ENCODE assay signal across 8 cellular contexts in genomic region chr14:64294672-64295413, GRCh38. TPM values are rescaled to one million over a fixed set of nuclear protein-coding genes. Genes with fewer than 3 reads are reported as not detected.
DNase-seq lines count a peak whose midpoint lies in the region; ATAC-seq and TF ChIP-seq lines count a peak whose summit lies in the region.

No MANE protein-coding gene starts in this region.

- H3K4me1 Mint-ChIP-seq in stimulated activated effector memory CD8-positive, alpha-beta T cell treated with anti-CD3 and anti-CD28 coated beads, Interleukin-12 subunit alpha, Interleukin-12 subunit beta, amount 100 ng/mL, for 72 hours: peaks cover 35% of the 10 kb centered on the region

- no peaks in the 10 kb centered on the region for H3K9me3 Mint-ChIP-seq in stimulated activated effector memory CD8-positive, alpha-beta T cell treated with anti-CD3 and anti-CD28 coated beads, Interleukin-12 subunit alpha, Interleukin-12 subunit beta, amount 100 ng/mL, for 72 hours

- peaks cover 7 to 8% of the 10 kb centered on the region in 2 donors for H3K4me1 ChIP-seq in esophagus (ENCODE audit: control insufficient read depth in 2 of 2, insufficient read depth in 2 of 2, low read length in 1 of 2)

- H3K4me3 ChIP-seq in esophagus (ENCODE audit: low read depth in 1 of 2, low read length in 2 of 2): peak overlapping the region; percentile 46 to 63

- no peaks in the 10 kb centered on the region for H3K27me3 ChIP-seq in esophagus (ENCODE audit: control insufficient read depth in 1 of 2, insufficient read depth in 2 of 2, low read length in 2 of 2)

- DNase-seq in AG09319 (ENCODE audit: extremely low read depth, low read depth) (no peak), NCI-H82 treated with DMSO at 0.1 percent for 48 hours (lab: John Stamatoyannopoulos, UW; ENCODE audit: unreplicated experiment) (peak; percentile 46), myocyte (ENCODE audit: low read depth) (peak; percentile 67)
- DNase-seq in activated CD8-positive, alpha-beta memory T cell treated with anti-CD3 and anti-CD28 coated beads, Interleukin-2, amount 50 U/mL, for 4 hours: peak; percentile 84
- DNase-seq in stimulated activated effector memory CD8-positive, alpha-beta T cell treated with anti-CD3 and anti-CD28 coated beads, Interleukin-12 subunit alpha, Interleukin-12 subunit beta, amount 100 ng/mL, for 72 hours (ENCODE audit: low spot score in 2 of 2): peak; percentile 88 to 94

- peak; percentile 86 for TF ChIP-seq CTCF in AG09319 (IDR thresholded peaks at IDR 0.05; ENCODE audit: low read depth, low read length)

- no peaks in the 10 kb centered on the region for H3K36me3 Mint-ChIP-seq in stimulated activated effector memory CD8-positive, alpha-beta T cell treated with anti-CD3 and anti-CD28 coated beads, Interleukin-12 subunit alpha, Interleukin-12 subunit beta, amount 100 ng/mL, for 72 hours

- peak overlapping the region; percentile 77 for H3K4me3 Mint-ChIP-seq in stimulated activated effector memory CD8-positive, alpha-beta T cell treated with anti-CD3 and anti-CD28 coated beads, Interleukin-12 subunit alpha, Interleukin-12 subunit beta, amount 100 ng/mL, for 72 hours

- ATAC-seq in GM18873 (IDR thresholded peaks at IDR 0.05; ENCODE audit: low FRiP score, unreplicated experiment) (peak; percentile 52), HG03159 (IDR thresholded peaks at IDR 0.05; ENCODE audit: unreplicated experiment) (peak; percentile 77)
- ATAC-seq in stimulated activated effector memory CD8-positive, alpha-beta T cell treated with anti-CD3 and anti-CD28 coated beads, Interleukin-12 subunit alpha, Interleukin-12 subunit beta, amount 100 ng/mL, for 72 hours: peak; percentile 87

- H3K9me3 ChIP-seq in esophagus (ENCODE audit: control insufficient read depth in 2 of 2, insufficient read depth in 1 of 2, low read depth in 1 of 2, low read length in 1 of 2): peaks cover 0 to 2% of the 10 kb centered on the region in 2 donors

- 7 to 13% methylated on average over 19 to 20 of the region's 20 CpGs for WGBS in esophagus, 2 donors

- no peak overlapping the region for H3K27ac ChIP-seq in esophagus (ENCODE audit: low read depth in 2 of 2, low read length in 1 of 2)

- H3K27ac Mint-ChIP-seq in stimulated activated effector memory CD8-positive, alpha-beta T cell treated with anti-CD3 and anti-CD28 coated beads, Interleukin-12 subunit alpha, Interleukin-12 subunit beta, amount 100 ng/mL, for 72 hours: peak overlapping the region; percentile 48

- no peaks in the 10 kb centered on the region for H3K36me3 ChIP-seq in esophagus (ENCODE audit: control insufficient read depth in 2 of 2, insufficient read depth in 2 of 2, low read length in 1 of 2)

RNA-seq across cellular contexts. Expression of gene ESR2, which starts 0.7 kb away (rescaled TPM):
- under 1 TPM; 0.15 to 0.20 TPM for polyA plus RNA-seq in esophagus
- 0.16 and 0.43 TPM in 2 replicates for total RNA-seq in myocyte
- 0.01 TPM for polyA plus RNA-seq in myocyte (2012)
